Comparison of ENCODE assay signal across 8 cellular contexts in genomic region chr12:68807274-68807575, GRCh38. TPM values are rescaled to one million over a fixed set of nuclear protein-coding genes. Genes with fewer than 3 reads are reported as not detected.
DNase-seq lines count a peak whose midpoint lies in the region; ATAC-seq, FAIRE-seq and TF ChIP-seq lines count a peak whose summit lies in the region.
"Not testable (repeated sequence)": the region's sequence is repeated elsewhere in the genome, so short reads cannot be mapped to it uniquely, and the experiment has no call there.

No MANE protein-coding gene starts in this region.

- not testable (repeated sequence) for TF ChIP-seq EP300 in GM12878 (IDR thresholded peaks at IDR 0.05; ENCODE audit: borderline replicate concordance in 1 of 2, control insufficient read depth in 1 of 2, low read depth in 2 of 2, low read length in 2 of 2); ovary (IDR thresholded peaks at IDR 0.05)

- H4K20me1 ChIP-seq in GM12878 (ENCODE audit: control insufficient read depth, insufficient read depth): not testable (repeated sequence)

- CTCF ChIA-PET in GM12878 (lab: Yijun Ruan, JAX): interaction anchor here (0.7 to 2.7 kb wide), 12 partner anchors 10 to 448 kb away, joined by 3 to 17 read pairs (median 4); partner anchors contain the start of gene SLC35E3

- in situ Hi-C loops in GM12878 (cut with MboI): not testable (repeated sequence)

- ATAC-seq in CD4-positive, CD25-positive, alpha-beta regulatory T cell (ENCODE audit: low read depth in 2 of 2); GM12878: not testable (repeated sequence)

- H3K27me3 ChIP-seq in CD4-positive, CD25-positive, alpha-beta regulatory T cell (ENCODE audit: control insufficient read depth, insufficient read depth, low read length); GM12878 (replicated peaks in 1 of 2; ENCODE audit: control insufficient read depth in 2 of 2, insufficient read depth in 2 of 2, low read length in 1 of 2); esophagus squamous epithelium; liver (ENCODE audit: control insufficient read depth in 4 of 4, insufficient read depth in 4 of 4, low read length in 3 of 4); ovary; thyroid gland: not testable (repeated sequence)

- not testable (repeated sequence) for H3K27me3 Mint-ChIP-seq in CD4-positive, CD25-positive, alpha-beta regulatory T cell

- H3K36me3 ChIP-seq in CD4-positive, CD25-positive, alpha-beta regulatory T cell (ENCODE audit: control insufficient read depth, insufficient read depth, low read length); GM12878 (ENCODE audit: control insufficient read depth in 2 of 2, insufficient read depth in 2 of 2, low read length in 1 of 2); liver (ENCODE audit: control insufficient read depth in 4 of 4, insufficient read depth in 3 of 4, low read depth in 1 of 4, low read length in 3 of 4); ovary; thyroid gland: not testable (repeated sequence)
- H3K36me3 ChIP-seq in esophagus squamous epithelium: peaks cover 0 to 26% (median 8%) of the 10 kb centered on the region in 3 donors

- not testable (repeated sequence) for TF ChIP-seq RAD21 in GM12878 (IDR thresholded peaks at IDR 0.05; ENCODE audit: insufficient read depth, low read depth, low read length); liver (IDR thresholded peaks at IDR 0.05)

- RAD21 ChIA-PET in GM12878 (lab: Charles Lee; ENCODE audit: unreplicated experiment): interaction anchor here (0.7 to 3.2 kb wide), 6 partner anchors 61 to 490 kb away, joined by 3 to 25 read pairs (median 3); partner anchors contain the start of gene SLC35E3

- H3K9ac ChIP-seq in GM12878 (ENCODE audit: control insufficient read depth, insufficient read depth, low read length) (peak overlapping the region; percentile 100), liver (ENCODE audit: low read depth in 1 of 2, low read length in 2 of 2) (peak overlapping the region; percentile 80 to 84)

- not testable (repeated sequence) for DNase-seq in CD4-positive, CD25-positive, alpha-beta regulatory T cell; Jurkat, Clone E6-1 (ENCODE audit: low read depth, low spot score); GM12878 (ENCODE audit: low read depth, low spot score); esophagus squamous epithelium (lab: John Stamatoyannopoulos, UW); ovary
- DNase-seq in thyroid gland: peak; percentile 56 to 61

- H3K4me1 ChIP-seq in CD4-positive, CD25-positive, alpha-beta regulatory T cell (ENCODE audit: control insufficient read depth, insufficient read depth, low read length, poor library complexity, severe bottlenecking): peaks cover 32% of the 10 kb centered on the region
- H3K4me1 ChIP-seq in GM12878 (ENCODE audit: control insufficient read depth, insufficient read depth, low read length); ovary (ENCODE audit: insufficient read depth); thyroid gland: not testable (repeated sequence)
- H3K4me1 ChIP-seq in esophagus squamous epithelium: peaks cover 10 to 43% (median 20%) of the 10 kb centered on the region in 3 donors
- peaks cover 0 to 16% (median 4%) of the 10 kb centered on the region in 4 donors for H3K4me1 ChIP-seq in liver (ENCODE audit: control insufficient read depth in 4 of 4, insufficient read depth in 4 of 4, low read length in 3 of 4)

- H3K36me3 Mint-ChIP-seq in CD4-positive, CD25-positive, alpha-beta regulatory T cell: peaks cover 11% of the 10 kb centered on the region

- WGBS in GM12878 (ENCODE audit: insufficient coverage, insufficient replicate concordance, low lambda C conversion rate, missing lambda C conversion rate): 1% methylated on average over 10 of the region's 10 CpGs
- WGBS in esophagus squamous epithelium, 2 donors: 15 to 21% methylated on average over 3 to 10 of the region's 10 CpGs
- WGBS in liver: 5% methylated on average over 10 of the region's 10 CpGs
- 6 to 14% (median 8%) methylated on average over 10 of the region's 10 CpGs for WGBS in ovary, 3 donors
- whole genome bisulfite sequencing in thyroid gland, 2 donors: 8 to 12% methylated on average over 10 of the region's 10 CpGs

- peak overlapping the region; percentile 95 for H3K27ac ChIP-seq in CD4-positive, CD25-positive, alpha-beta regulatory T cell (ENCODE audit: insufficient read depth, low read length, poor library complexity, severe bottlenecking)
- H3K27ac ChIP-seq in GM12878 (ENCODE audit: control insufficient read depth, insufficient read depth): peak overlapping the region; percentile 100
- peak overlapping the region; percentile 98 to 100 (median 100) for H3K27ac ChIP-seq in esophagus squamous epithelium
- peak overlapping the region; percentile 100 for H3K27ac ChIP-seq in liver (ENCODE audit: low read depth in 1 of 2, low read length in 2 of 2)
- H3K27ac ChIP-seq in ovary: peak overlapping the region; percentile 83
- H3K27ac ChIP-seq in thyroid gland: peak overlapping the region; percentile 99 to 100 (median 99)

- H3K4me3 ChIP-seq in CD4-positive, CD25-positive, alpha-beta regulatory T cell (ENCODE audit: low read depth, low read length): peak overlapping the region; percentile 95
- peak overlapping the region; percentile 90 for H3K4me3 ChIP-seq in Jurkat, Clone E6-1 (ENCODE audit: low read length)
- peak overlapping the region; percentile 80 for H3K4me3 ChIP-seq in WI38 (ENCODE audit: low read depth, low read length)
- H3K4me3 ChIP-seq in GM12878: peak overlapping the region; percentile 77
- H3K4me3 ChIP-seq in esophagus squamous epithelium: peak overlapping the region; percentile 78 to 100 (median 88)
- H3K4me3 ChIP-seq in liver (ENCODE audit: low read depth in 1 of 3, low read length in 3 of 3): peak overlapping the region; percentile 83 to 97 (median 93)
- H3K4me3 ChIP-seq in ovary: peak overlapping the region; percentile 87
- H3K4me3 ChIP-seq in thyroid gland (replicated peaks in 1 of 3): peak overlapping the region in 2 of 3 donors; percentile 91 to 97

- not testable (repeated sequence) for H3K9me3 Mint-ChIP-seq in CD4-positive, CD25-positive, alpha-beta regulatory T cell

- H2AFZ ChIP-seq in GM12878 (ENCODE audit: control insufficient read depth, low read depth, low read length): peak overlapping the region; percentile 15

- POLR2A ChIA-PET in GM12878 (lab: Charles Lee): interaction anchor here (0.8 to 2.5 kb wide), 9 partner anchors 10 to 448 kb away, joined by 3 to 7 read pairs (median 4); no protein-coding TSS in a partner anchor

- not testable (repeated sequence) for TF ChIP-seq CTCF in WI38 (IDR thresholded peaks at IDR 0.05; ENCODE audit: low read depth, low read length); GM12878 (IDR thresholded peaks at IDR 0.05 in 2 of 3, conservative IDR thresholded peaks at IDR 0.05 in 1 of 3; ENCODE audit: control insufficient read depth in 2 of 3, extremely low read depth in 1 of 3, insufficient read depth in 1 of 3, low read depth in 3 of 3, low read length in 3 of 3); esophagus squamous epithelium (IDR thresholded peaks at IDR 0.05); liver (IDR thresholded peaks at IDR 0.05; ENCODE audit: low read depth, low read length, missing input control); ovary (IDR thresholded peaks at IDR 0.05); thyroid gland (IDR thresholded peaks at IDR 0.05)

- peaks cover 3 to 37% (median 19%) of the 10 kb centered on the region in 4 donors for H3K4me1 Mint-ChIP-seq in CD4-positive, CD25-positive, alpha-beta regulatory T cell

- SMC1A ChIA-PET in GM12878 (lab: Charles Lee; ENCODE audit: uncharacterized antibody, unreplicated experiment): interaction anchor here (0.6 to 2.4 kb wide), 12 partner anchors 10 to 450 kb away, joined by 3 to 12 read pairs (median 4); no protein-coding TSS in a partner anchor

- not testable (repeated sequence) for TF ChIP-seq POLR2A in GM12878 (IDR thresholded peaks at IDR 0.05; ENCODE audit: low read depth, low read length); esophagus squamous epithelium (IDR thresholded peaks at IDR 0.05); ovary (IDR thresholded peaks at IDR 0.05); thyroid gland (IDR thresholded peaks at IDR 0.05)

- FAIRE-seq in GM12878 (lab: Jason Lieb, UNC): not testable (repeated sequence)

- H3K79me2 ChIP-seq in GM12878 (ENCODE audit: control insufficient read depth, insufficient read depth, low read length): peaks cover 41% of the 10 kb centered on the region

- not testable (repeated sequence) for H3K9me3 ChIP-seq in CD4-positive, CD25-positive, alpha-beta regulatory T cell (ENCODE audit: control insufficient read depth in 2 of 2, low read length in 2 of 2); GM12878 (replicated peaks; ENCODE audit: control insufficient read depth, insufficient read depth, low read length); esophagus squamous epithelium; liver (ENCODE audit: control insufficient read depth in 4 of 4, low read length in 3 of 4); ovary; thyroid gland

- H3K4me2 ChIP-seq in GM12878 (ENCODE audit: control insufficient read depth, insufficient read depth): peak overlapping the region; percentile 75

- BruUV-seq in GM12878 (replicated peaks; lab: Mats Ljungman, UMichigan): not testable (repeated sequence)

- peak overlapping the region; percentile 89 to 99 (median 95) for H3K4me3 Mint-ChIP-seq in CD4-positive, CD25-positive, alpha-beta regulatory T cell

- intact Hi-C loops in GM12878 (cut with micrococcal nuclease; ENCODE audit: unreplicated experiment): loop anchor here (5.0 kb wide), 4 partner anchors 120 to 435 kb away; partner anchors contain the start of genes NUP107 and RAP1B
- intact Hi-C loops in esophagus squamous epithelium (cut with DNase I); thyroid gland (cut with DNase I): not testable (repeated sequence)
- intact Hi-C loops in ovary (cut with DNase I): loop anchor here in 1 of 4 donors (10.0 kb wide), 1 partner anchor 62 kb away; the partner anchor contains the start of gene SLC35E3

- peak overlapping the region; percentile 98 to 99 (median 98) for H3K27ac Mint-ChIP-seq in CD4-positive, CD25-positive, alpha-beta regulatory T cell

RNA-seq across cellular contexts. Expression of gene MDM2, which starts 0.8 kb away (rescaled TPM):
- total RNA-seq in CD4-positive, CD25-positive, alpha-beta regulatory T cell: 101 TPM
- 10 to 100 TPM; 21.8 to 26.4 (median 23.3) TPM for polyA plus RNA-seq in CD4-positive, CD25-positive, alpha-beta regulatory T cell
- polyA plus RNA-seq in Jurkat, Clone E6-1 (2012; ENCODE audit: insufficient read depth, insufficient read length): 32.2 TPM
- total RNA-seq in GM12878 (2013; cell fraction: nucleolus; rRNA removed): 439 and 462 TPM in 2 replicates
- 88.1 and 113 TPM in 2 replicates for total RNA-seq in GM12878 (2014; rRNA removed)
- 158 and 173 TPM in 2 replicates for total RNA-seq in GM12878 (2014; rRNA removed; fragmentation: Illumina TruSeq; extraction: Trizol)
- 164 and 174 TPM in 2 replicates for total RNA-seq in GM12878 (2021)
- 27.8 TPM for polyA plus RNA-seq in GM12878 (2011; ENCODE audit: low read depth)
- polyA plus RNA-seq in GM12878 (2011; rRNA removed): 82.0 and 136 TPM in 2 replicates
- polyA plus RNA-seq in GM12878 (2011; cell fraction: cytosol; rRNA removed): 28.3 and 34.4 TPM in 2 replicates
- polyA plus RNA-seq in GM12878 (2011; cell fraction: nucleus; rRNA removed): 41.5 and 94.7 TPM in 2 replicates
- polyA plus RNA-seq in GM12878 (2012): 55.6 and 89.6 TPM in 2 replicates
- polyA plus RNA-seq in GM12878 (2014; fragmentation: Illumina TruSeq; extraction: Trizol): 75.8 and 104 TPM in 2 replicates
- polyA plus RNA-seq in GM12878 (2014; fragmentation: Nextera tagmentation; extraction: Ambion mirVana): 10 to 100 TPM; 48.2 to 65.8 TPM
- 56.8 and 77.8 TPM in 2 replicates for polyA plus RNA-seq in GM12878 (2014; rRNA removed)
- polyA plus RNA-seq in GM12878 (2016; fragmentation: Nextera tagmentation; extraction: Ambion mirVana): 100 to 1,000 TPM; 145 to 171 TPM
- 154 and 263 TPM in 2 replicates for polyA minus RNA-seq in GM12878 (2011; rRNA and poly(A)+ RNA removed)
- 97.2 and 107 TPM in 2 replicates for polyA minus RNA-seq in GM12878 (2011; cell fraction: cytosol; rRNA and poly(A)+ RNA removed)
- 157 and 218 TPM in 2 replicates for polyA minus RNA-seq in GM12878 (2011; cell fraction: nucleus; rRNA and poly(A)+ RNA removed)
- 10 to 100 TPM; 46.5 to 87.1 (median 67.9) TPM for total RNA-seq in esophagus squamous epithelium
- total RNA-seq in liver: 10 to 100 TPM; 44.4 to 69.4 TPM
- 10 to 100 TPM; 10.1 to 29.5 TPM for polyA plus RNA-seq in liver
- 100 to 1,000 TPM in 1 of 7 donors, 10 to 100 TPM in 6; 56.3 to 101 (median 83.8) TPM for total RNA-seq in ovary
- polyA plus RNA-seq in ovary: 10 to 100 TPM; 14.1 to 50.4 TPM
- 100 to 1,000 TPM in 2 of 4 donors, 10 to 100 TPM in 2; 56.7 to 124 (median 91.6) TPM for total RNA-seq in thyroid gland
